In the genomic region with DNA sequence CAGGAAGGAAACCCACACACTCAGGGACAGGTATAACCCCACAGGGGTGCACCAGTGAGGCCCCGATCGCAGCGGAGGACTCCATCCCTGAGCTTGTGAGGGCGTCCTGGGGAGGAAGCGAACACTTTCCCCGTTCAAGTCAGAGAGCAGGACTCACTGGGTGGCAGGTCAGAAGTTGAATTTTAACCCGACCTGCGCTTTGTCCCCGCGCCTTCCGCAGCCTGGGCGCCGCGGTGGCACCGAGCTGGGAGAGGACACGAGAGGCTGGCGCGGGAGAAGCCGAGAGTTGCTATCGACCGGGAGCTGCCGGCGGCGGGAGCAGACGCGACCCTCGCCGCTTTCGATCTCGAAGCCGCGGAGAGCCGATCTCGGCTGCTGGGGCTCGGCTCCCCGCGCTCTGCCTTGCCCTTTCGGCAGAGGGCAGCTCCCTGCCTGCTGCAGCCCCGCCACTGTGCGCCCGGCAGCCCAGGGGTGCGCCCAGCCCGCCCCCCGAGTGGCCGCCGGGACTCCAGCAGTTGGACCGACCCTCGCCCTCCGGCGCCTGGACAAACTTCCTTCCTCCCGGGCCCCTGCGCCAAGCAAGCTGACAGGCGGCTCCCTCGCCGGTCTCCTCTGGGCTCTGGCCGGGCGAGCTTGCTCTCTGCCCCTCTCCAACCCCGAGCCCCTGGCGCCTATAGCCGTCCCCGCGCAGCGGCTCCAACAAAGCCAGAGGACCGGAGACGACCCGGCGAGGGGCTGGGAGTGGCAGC, we compare ENCODE assay signal across 1 cellular context.
TF ChIP-seq lines count a peak whose summit lies in the region.

No MANE protein-coding gene starts in this region.

TF ChIP-seq in HepG2, 621 proteins besides CTCF, POLR2A, EP300 and RAD21 (continued from another document and continues in another):
- TF ChIP-seq, protein P1, sequence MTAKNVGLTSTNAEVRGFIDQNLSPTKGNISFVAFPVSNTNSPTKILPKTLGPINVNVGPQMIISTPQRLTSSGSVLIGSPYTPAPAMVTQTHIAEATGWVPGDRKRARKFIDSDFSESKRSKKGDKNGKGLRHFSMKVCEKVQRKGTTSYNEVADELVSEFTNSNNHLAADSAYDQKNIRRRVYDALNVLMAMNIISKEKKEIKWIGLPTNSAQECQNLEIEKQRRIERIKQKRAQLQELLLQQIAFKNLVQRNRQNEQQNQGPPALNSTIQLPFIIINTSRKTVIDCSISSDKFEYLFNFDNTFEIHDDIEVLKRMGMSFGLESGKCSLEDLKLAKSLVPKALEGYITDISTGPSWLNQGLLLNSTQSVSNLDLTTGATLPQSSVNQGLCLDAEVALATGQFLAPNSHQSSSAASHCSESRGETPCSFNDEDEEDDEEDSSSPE (CRISPR knock-in tag; IDR thresholded peaks at IDR 0.05): peak; percentile 86
- TF ChIP-seq ZNF234 (CRISPR knock-in tag; conservative IDR thresholded peaks at IDR 0.05): peak; percentile 84; the same call in 1 of the 2 replicates
- no peak for TF ChIP-seq ZFP36 (IDR thresholded peaks at IDR 0.05; ENCODE audit: borderline replicate concordance, low read depth, low read length, partially characterized antibody)
- TF ChIP-seq, protein P2, sequence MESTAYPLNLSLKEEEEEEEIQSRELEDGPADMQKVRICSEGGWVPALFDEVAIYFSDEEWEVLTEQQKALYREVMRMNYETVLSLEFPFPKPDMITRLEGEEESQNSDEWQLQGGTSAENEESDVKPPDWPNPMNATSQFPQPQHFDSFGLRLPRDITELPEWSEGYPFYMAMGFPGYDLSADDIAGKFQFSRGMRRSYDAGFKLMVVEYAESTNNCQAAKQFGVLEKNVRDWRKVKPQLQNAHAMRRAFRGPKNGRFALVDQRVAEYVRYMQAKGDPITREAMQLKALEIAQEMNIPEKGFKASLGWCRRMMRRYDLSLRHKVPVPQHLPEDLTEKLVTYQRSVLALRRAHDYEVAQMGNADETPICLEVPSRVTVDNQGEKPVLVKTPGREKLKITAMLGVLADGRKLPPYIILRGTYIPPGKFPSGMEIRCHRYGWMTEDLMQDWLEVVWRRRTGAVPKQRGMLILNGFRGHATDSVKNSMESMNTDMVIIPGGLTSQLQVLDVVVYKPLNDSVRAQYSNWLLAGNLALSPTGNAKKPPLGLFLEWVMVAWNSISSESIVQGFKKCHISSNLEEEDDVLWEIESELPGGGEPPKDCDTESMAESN (CRISPR knock-in tag; conservative IDR thresholded peaks at IDR 0.05): peak; percentile 89
- TF ChIP-seq, protein P3, sequence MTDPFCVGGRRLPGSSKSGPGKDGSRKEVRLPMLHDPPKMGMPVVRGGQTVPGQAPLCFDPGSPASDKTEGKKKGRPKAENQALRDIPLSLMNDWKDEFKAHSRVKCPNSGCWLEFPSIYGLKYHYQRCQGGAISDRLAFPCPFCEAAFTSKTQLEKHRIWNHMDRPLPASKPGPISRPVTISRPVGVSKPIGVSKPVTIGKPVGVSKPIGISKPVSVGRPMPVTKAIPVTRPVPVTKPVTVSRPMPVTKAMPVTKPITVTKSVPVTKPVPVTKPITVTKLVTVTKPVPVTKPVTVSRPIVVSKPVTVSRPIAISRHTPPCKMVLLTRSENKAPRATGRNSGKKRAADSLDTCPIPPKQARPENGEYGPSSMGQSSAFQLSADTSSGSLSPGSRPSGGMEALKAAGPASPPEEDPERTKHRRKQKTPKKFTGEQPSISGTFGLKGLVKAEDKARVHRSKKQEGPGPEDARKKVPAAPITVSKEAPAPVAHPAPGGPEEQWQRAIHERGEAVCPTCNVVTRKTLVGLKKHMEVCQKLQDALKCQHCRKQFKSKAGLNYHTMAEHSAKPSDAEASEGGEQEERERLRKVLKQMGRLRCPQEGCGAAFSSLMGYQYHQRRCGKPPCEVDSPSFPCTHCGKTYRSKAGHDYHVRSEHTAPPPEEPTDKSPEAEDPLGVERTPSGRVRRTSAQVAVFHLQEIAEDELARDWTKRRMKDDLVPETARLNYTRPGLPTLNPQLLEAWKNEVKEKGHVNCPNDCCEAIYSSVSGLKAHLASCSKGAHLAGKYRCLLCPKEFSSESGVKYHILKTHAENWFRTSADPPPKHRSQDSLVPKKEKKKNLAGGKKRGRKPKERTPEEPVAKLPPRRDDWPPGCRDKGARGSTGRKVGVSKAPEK (CRISPR knock-in tag; IDR thresholded peaks at IDR 0.05; ENCODE audit: borderline replicate concordance): no peak
- TF ChIP-seq ZNF264 (CRISPR knock-in tag; IDR thresholded peaks at IDR 0.05): no peak; the same call in 1 of the 2 replicates
- no peak for TF ChIP-seq MAZ (IDR thresholded peaks at IDR 0.05; ENCODE audit: borderline replicate concordance, low read depth, low read length)
- TF ChIP-seq MAZ (CRISPR knock-in tag; IDR thresholded peaks at IDR 0.05; ENCODE audit: low read depth): peak; percentile 69; the same call in 1 of the 2 replicates
- TF ChIP-seq ZNF282 (IDR thresholded peaks at IDR 0.05; ENCODE audit: partially characterized antibody): no peak
- TF ChIP-seq ZBTB3 (CRISPR knock-in tag; IDR thresholded peaks at IDR 0.05; ENCODE audit: borderline replicate concordance, low read depth): no peak
- TF ChIP-seq ZNF274 (CRISPR knock-in tag; IDR thresholded peaks at IDR 0.05): no peak
- TF ChIP-seq, protein P4, sequence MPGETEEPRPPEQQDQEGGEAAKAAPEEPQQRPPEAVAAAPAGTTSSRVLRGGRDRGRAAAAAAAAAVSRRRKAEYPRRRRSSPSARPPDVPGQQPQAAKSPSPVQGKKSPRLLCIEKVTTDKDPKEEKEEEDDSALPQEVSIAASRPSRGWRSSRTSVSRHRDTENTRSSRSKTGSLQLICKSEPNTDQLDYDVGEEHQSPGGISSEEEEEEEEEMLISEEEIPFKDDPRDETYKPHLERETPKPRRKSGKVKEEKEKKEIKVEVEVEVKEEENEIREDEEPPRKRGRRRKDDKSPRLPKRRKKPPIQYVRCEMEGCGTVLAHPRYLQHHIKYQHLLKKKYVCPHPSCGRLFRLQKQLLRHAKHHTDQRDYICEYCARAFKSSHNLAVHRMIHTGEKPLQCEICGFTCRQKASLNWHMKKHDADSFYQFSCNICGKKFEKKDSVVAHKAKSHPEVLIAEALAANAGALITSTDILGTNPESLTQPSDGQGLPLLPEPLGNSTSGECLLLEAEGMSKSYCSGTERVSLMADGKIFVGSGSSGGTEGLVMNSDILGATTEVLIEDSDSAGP (CRISPR knock-in tag; IDR thresholded peaks at IDR 0.05; ENCODE audit: borderline replicate concordance): peak; percentile 89
- TF ChIP-seq, protein P5, sequence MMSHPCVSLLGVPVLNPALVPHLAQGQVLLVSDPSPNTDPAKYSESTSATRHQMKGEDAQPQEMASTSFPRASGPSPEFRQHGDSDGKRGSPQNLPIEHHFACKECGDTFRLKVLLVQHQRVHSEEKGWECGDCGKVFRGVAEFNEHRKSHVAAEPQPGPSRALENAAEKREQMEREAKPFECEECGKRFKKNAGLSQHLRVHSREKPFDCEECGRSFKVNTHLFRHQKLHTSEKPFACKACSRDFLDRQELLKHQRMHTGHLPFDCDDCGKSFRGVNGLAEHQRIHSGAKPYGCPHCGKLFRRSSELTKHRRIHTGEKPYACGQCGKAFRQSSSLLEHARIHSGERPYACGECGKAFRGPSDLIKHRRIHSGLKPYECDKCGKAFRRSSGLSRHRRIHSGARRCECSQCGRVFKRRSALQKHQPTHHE (CRISPR knock-in tag; IDR thresholded peaks at IDR 0.05; ENCODE audit: borderline replicate concordance): no peak
- no peak for TF ChIP-seq TP53 (CRISPR knock-in tag; conservative IDR thresholded peaks at IDR 0.05)
- TF ChIP-seq, protein P6, sequence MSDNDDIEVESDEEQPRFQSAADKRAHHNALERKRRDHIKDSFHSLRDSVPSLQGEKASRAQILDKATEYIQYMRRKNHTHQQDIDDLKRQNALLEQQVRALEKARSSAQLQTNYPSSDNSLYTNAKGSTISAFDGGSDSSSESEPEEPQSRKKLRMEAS (IDR thresholded peaks at IDR 0.05): peak; percentile 77
- TF ChIP-seq EZH2 (conservative IDR thresholded peaks at IDR 0.05; ENCODE audit: low read depth, low read length): no peak
- TF ChIP-seq ZNF788 (CRISPR knock-in tag; IDR thresholded peaks at IDR 0.05; ENCODE audit: borderline replicate concordance): peak; percentile 29; the same call in 1 of the 2 replicates
- TF ChIP-seq ISX (CRISPR knock-in tag; conservative IDR thresholded peaks at IDR 0.05): no peak
- TF ChIP-seq FOXP1 (IDR thresholded peaks at IDR 0.05): no peak
- TF ChIP-seq FOXP1 (CRISPR knock-in tag; IDR thresholded peaks at IDR 0.05): peak; percentile 11; the same call in 1 of the 2 replicates
- TF ChIP-seq, protein P7, sequence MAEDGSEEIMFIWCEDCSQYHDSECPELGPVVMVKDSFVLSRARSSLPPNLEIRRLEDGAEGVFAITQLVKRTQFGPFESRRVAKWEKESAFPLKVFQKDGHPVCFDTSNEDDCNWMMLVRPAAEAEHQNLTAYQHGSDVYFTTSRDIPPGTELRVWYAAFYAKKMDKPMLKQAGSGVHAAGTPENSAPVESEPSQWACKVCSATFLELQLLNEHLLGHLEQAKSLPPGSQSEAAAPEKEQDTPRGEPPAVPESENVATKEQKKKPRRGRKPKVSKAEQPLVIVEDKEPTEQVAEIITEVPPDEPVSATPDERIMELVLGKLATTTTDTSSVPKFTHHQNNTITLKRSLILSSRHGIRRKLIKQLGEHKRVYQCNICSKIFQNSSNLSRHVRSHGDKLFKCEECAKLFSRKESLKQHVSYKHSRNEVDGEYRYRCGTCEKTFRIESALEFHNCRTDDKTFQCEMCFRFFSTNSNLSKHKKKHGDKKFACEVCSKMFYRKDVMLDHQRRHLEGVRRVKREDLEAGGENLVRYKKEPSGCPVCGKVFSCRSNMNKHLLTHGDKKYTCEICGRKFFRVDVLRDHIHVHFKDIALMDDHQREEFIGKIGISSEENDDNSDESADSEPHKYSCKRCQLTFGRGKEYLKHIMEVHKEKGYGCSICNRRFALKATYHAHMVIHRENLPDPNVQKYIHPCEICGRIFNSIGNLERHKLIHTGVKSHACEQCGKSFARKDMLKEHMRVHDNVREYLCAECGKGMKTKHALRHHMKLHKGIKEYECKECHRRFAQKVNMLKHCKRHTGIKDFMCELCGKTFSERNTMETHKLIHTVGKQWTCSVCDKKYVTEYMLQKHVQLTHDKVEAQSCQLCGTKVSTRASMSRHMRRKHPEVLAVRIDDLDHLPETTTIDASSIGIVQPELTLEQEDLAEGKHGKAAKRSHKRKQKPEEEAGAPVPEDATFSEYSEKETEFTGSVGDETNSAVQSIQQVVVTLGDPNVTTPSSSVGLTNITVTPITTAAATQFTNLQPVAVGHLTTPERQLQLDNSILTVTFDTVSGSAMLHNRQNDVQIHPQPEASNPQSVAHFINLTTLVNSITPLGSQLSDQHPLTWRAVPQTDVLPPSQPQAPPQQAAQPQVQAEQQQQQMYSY (CRISPR knock-in tag; IDR thresholded peaks at IDR 0.05): peak; percentile 77
- no peak for TF ChIP-seq ZFP62 (CRISPR knock-in tag; IDR thresholded peaks at IDR 0.05)
- no peak for TF ChIP-seq GTF3A (CRISPR knock-in tag; conservative IDR thresholded peaks at IDR 0.05)
- TF ChIP-seq CENPX (CRISPR knock-in tag; IDR thresholded peaks at IDR 0.05): no peak
- TF ChIP-seq ZNF337 (CRISPR knock-in tag; IDR thresholded peaks at IDR 0.05; ENCODE audit: borderline replicate concordance, low read depth): peak; percentile 73; the same call in 1 of the 2 replicates
- no peak for TF ChIP-seq ZBTB8A (CRISPR knock-in tag; IDR thresholded peaks at IDR 0.05; ENCODE audit: borderline replicate concordance, low read depth)
- no peak for TF ChIP-seq GABPA (IDR thresholded peaks at IDR 0.05; ENCODE audit: low read depth, low read length)
- TF ChIP-seq GABPA (CRISPR knock-in tag; IDR thresholded peaks at IDR 0.05; ENCODE audit: low read depth): peak; percentile 14; the same call in 1 of the 2 replicates
- peak; percentile 45 for TF ChIP-seq ZNF816 (CRISPR knock-in tag; IDR thresholded peaks at IDR 0.05; ENCODE audit: borderline replicate concordance)
- TF ChIP-seq, protein P8, sequence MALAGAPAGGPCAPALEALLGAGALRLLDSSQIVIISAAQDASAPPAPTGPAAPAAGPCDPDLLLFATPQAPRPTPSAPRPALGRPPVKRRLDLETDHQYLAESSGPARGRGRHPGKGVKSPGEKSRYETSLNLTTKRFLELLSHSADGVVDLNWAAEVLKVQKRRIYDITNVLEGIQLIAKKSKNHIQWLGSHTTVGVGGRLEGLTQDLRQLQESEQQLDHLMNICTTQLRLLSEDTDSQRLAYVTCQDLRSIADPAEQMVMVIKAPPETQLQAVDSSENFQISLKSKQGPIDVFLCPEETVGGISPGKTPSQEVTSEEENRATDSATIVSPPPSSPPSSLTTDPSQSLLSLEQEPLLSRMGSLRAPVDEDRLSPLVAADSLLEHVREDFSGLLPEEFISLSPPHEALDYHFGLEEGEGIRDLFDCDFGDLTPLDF (CRISPR knock-in tag; IDR thresholded peaks at IDR 0.05): peak; percentile 72
- 0 out of 2 replicates have a peak, but pooled peaks have one; percentile 30 for TF ChIP-seq ZNF430 (CRISPR knock-in tag; IDR thresholded peaks at IDR 0.05)
- TF ChIP-seq ZNF629 (CRISPR knock-in tag; conservative IDR thresholded peaks at IDR 0.05): 0 out of 2 replicates have a peak, but pooled peaks have one; percentile 14
- TF ChIP-seq SMC3 (IDR thresholded peaks at IDR 0.05; ENCODE audit: low read length): no peak
- TF ChIP-seq HMG20A (CRISPR knock-in tag; IDR thresholded peaks at IDR 0.05; ENCODE audit: borderline replicate concordance): peak; percentile 30; the same call in 1 of the 2 replicates
- TF ChIP-seq, protein P9, sequence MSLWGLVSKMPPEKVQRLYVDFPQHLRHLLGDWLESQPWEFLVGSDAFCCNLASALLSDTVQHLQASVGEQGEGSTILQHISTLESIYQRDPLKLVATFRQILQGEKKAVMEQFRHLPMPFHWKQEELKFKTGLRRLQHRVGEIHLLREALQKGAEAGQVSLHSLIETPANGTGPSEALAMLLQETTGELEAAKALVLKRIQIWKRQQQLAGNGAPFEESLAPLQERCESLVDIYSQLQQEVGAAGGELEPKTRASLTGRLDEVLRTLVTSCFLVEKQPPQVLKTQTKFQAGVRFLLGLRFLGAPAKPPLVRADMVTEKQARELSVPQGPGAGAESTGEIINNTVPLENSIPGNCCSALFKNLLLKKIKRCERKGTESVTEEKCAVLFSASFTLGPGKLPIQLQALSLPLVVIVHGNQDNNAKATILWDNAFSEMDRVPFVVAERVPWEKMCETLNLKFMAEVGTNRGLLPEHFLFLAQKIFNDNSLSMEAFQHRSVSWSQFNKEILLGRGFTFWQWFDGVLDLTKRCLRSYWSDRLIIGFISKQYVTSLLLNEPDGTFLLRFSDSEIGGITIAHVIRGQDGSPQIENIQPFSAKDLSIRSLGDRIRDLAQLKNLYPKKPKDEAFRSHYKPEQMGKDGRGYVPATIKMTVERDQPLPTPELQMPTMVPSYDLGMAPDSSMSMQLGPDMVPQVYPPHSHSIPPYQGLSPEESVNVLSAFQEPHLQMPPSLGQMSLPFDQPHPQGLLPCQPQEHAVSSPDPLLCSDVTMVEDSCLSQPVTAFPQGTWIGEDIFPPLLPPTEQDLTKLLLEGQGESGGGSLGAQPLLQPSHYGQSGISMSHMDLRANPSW (CRISPR knock-in tag; IDR thresholded peaks at IDR 0.05; ENCODE audit: borderline replicate concordance): no peak
- TF ChIP-seq NR2F2 (IDR thresholded peaks at IDR 0.05; ENCODE audit: borderline replicate concordance, low read depth): peak; percentile 25; the same call in 1 of the 2 replicates
- no peak; the same call in 1 of the 2 replicates for TF ChIP-seq ZNF354B (CRISPR knock-in tag; IDR thresholded peaks at IDR 0.05)
- TF ChIP-seq ZNF333 (CRISPR knock-in tag; IDR thresholded peaks at IDR 0.05; ENCODE audit: borderline replicate concordance): peak; percentile 62; the same call in 1 of the 2 replicates
- TF ChIP-seq, protein P10, sequence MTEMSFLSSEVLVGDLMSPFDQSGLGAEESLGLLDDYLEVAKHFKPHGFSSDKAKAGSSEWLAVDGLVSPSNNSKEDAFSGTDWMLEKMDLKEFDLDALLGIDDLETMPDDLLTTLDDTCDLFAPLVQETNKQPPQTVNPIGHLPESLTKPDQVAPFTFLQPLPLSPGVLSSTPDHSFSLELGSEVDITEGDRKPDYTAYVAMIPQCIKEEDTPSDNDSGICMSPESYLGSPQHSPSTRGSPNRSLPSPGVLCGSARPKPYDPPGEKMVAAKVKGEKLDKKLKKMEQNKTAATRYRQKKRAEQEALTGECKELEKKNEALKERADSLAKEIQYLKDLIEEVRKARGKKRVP (CRISPR knock-in tag; IDR thresholded peaks at IDR 0.05): no peak; a peak in 1 of 4 replicates
- no peak for TF ChIP-seq JARID2 (CRISPR knock-in tag; IDR thresholded peaks at IDR 0.05; ENCODE audit: insufficient replicate concordance)
